18 cellular contexts compared by ENCODE assay signal in genomic region chr13:62375653-62376052, GRCh38.
DNase-seq lines count a peak whose midpoint lies in the region; ATAC-seq and FAIRE-seq lines count a peak whose summit lies in the region.
"Had no signal": no experiment of that assay in that cellular context is flagged by ENCODE, and none has a peak within 500 bp of the region (broad histone marks: within the 10 kb centered on the region; RNA-seq: fewer than 3 reads in every experiment).

No MANE protein-coding gene starts in this region.

- no peak for ATAC-seq in HG03025 (IDR thresholded peaks at IDR 0.05; ENCODE audit: low FRiP score, unreplicated experiment)
- ATAC-seq: K562 had no signal

- no peaks in the 10 kb centered on the region for H3K36me3 ChIP-seq in small intestine (ENCODE audit: control insufficient read depth in 2 of 2, insufficient read depth in 2 of 2, low read length in 2 of 2)

- no peak overlapping the region for H3K4me3 ChIP-seq in small intestine (ENCODE audit: low read depth in 1 of 2, low read length in 2 of 2)
- H3K4me3 ChIP-seq: GM23248, K562 had no signal

- H3K27me3 ChIP-seq in small intestine (ENCODE audit: control insufficient read depth in 2 of 2, insufficient read depth in 2 of 2, low read length in 2 of 2), result no peaks in the 10 kb centered on the region

- H3K4me1 ChIP-seq in small intestine (ENCODE audit: control insufficient read depth in 2 of 2, insufficient read depth in 1 of 2, low read depth in 1 of 2, low read length in 1 of 2), result no peaks in the 10 kb centered on the region

- no peak for FAIRE-seq in small intestine (lab: Jason Lieb, UNC)
- FAIRE-seq: K562 had no signal

- no peak overlapping the region for H3K27ac ChIP-seq in small intestine (ENCODE audit: low read depth in 1 of 2, low read length in 1 of 2)
- H3K27ac ChIP-seq: GM23248 had no signal

- WGBS in small intestine, 3 donors, result 46 to 71% (median 54%) methylated on average over 2 of the region's 2 CpGs

- H3K9me3 ChIP-seq in small intestine (ENCODE audit: control insufficient read depth, low read depth), result no peaks in the 10 kb centered on the region

- DNase-seq in NCI-H82 (lab: John Stamatoyannopoulos, UW), result peak; percentile 42
- DNase-seq in NCI-H82 treated with DMSO at 0.1 percent for 48 hours (lab: John Stamatoyannopoulos, UW; ENCODE audit: unreplicated experiment), result no peak
- DNase-seq in NCI-H1436 (lab: John Stamatoyannopoulos, UW), result peak; percentile 8
- DNase-seq in NCI-H524 treated with DMSO at 0.1 percent for 48 hours (lab: John Stamatoyannopoulos, UW), result peak; percentile 75
- peak; percentile 1 for DNase-seq in small intestine
- no peak for DNase-seq in glomerular visceral epithelial cell (ENCODE audit: extremely low spot score)
- DNase-seq in DMS79 (lab: John Stamatoyannopoulos, UW), result no peak
- DNase-seq: CD4-positive, alpha-beta memory T cell; GM23248; HCEC 1CT; MV-4-11; NCI-H187; NCI-H2171 treated with DMSO at 0.1 percent for 48 hours; NCI-H510A; T-helper 1 cell; T1000 had no signal

Comparison
In these comparisons a context has a peak if more than half of its experiments do, and no peak if none do; other contexts are left out.
1. DNase-seq: peak in NCI-H82 (single experiment), NCI-H1436 (single experiment), NCI-H524 treated with DMSO at 0.1 percent for 48 hours (single experiment) and small intestine (single experiment); none in NCI-H82 treated with DMSO at 0.1 percent for 48 hours (single experiment), glomerular visceral epithelial cell (single experiment) and DMS79 (single experiment).